ENCODE assay signal across 15 cellular contexts in genomic region chr7:56110611-56111010, GRCh38. TPM values are rescaled to one million over a fixed set of nuclear protein-coding genes. Genes with fewer than 3 reads are reported as not detected.
"Had no signal": no experiment of that assay in that cellular context is flagged by ENCODE, and none has a peak within 500 bp of the region (broad histone marks: within the 10 kb centered on the region; RNA-seq: fewer than 3 reads in every experiment).

No MANE protein-coding gene starts in this region.

- H3K27ac ChIP-seq: esophagus squamous epithelium, parathyroid adenoma, tibial nerve had no signal

- ATAC-seq: left colon had no signal

- H3K4me3 ChIP-seq: esophagus squamous epithelium, lung, tibial nerve had no signal

- H3K4me3 Mint-ChIP-seq: activated CD4-positive, alpha-beta T cell treated with anti-CD3 and anti-CD28 coated beads, Interleukin-2, amount 10 ng/mL, durations not matched to agents 7 days and 5 days; naive B cell had no signal

- H3K27ac Mint-ChIP-seq: activated CD4-positive, alpha-beta T cell treated with anti-CD3 and anti-CD28 coated beads, Interleukin-2, amount 10 ng/mL, durations not matched to agents 7 days and 5 days; naive B cell had no signal

- H3K36me3 ChIP-seq: esophagus squamous epithelium, tibial nerve had no signal

- DNase-seq: activated CD4-positive, alpha-beta T cell treated with anti-CD3 and anti-CD28 coated beads, Interleukin-2, amount 10 ng/mL, durations not matched to agents 7 days and 5 days; activated CD8-positive, alpha-beta memory T cell treated with anti-CD3 and anti-CD28 coated beads, Interleukin-2, amount 50 U/mL, for 4 hours; esophagus squamous epithelium; foreskin fibroblast; head of caudate nucleus; left colon; midbrain; naive B cell; stimulated activated CD4-positive, alpha-beta T cell treated with anti-CD3 and anti-CD28 coated beads, Interleukin-15, amount 100 ng/mL, for 24 hours; T-helper 1 cell had no signal

- H3K9ac ChIP-seq: parathyroid adenoma had no signal

- H2AFZ ChIP-seq: parathyroid adenoma had no signal

- H3K9me3 ChIP-seq: esophagus squamous epithelium, tibial nerve had no signal

- H3K4me1 ChIP-seq: parathyroid adenoma had no signal

RNA-seq across cellular contexts. Expression of gene NUPR2, which starts 5.6 kb away (rescaled TPM):
- total RNA-seq: activated CD4-positive, alpha-beta T cell treated with anti-CD3 and anti-CD28 coated beads, Interleukin-2, amount 10 ng/mL, durations not matched to agents 7 days and 5 days; cardiac septum; esophagus squamous epithelium; subcutaneous adipose tissue; tibial nerve had no signal
